Comparison of ENCODE assay signal across 8 cellular contexts in genomic region chr1:40978886-40979240, GRCh38. TPM values are rescaled to one million over a fixed set of nuclear protein-coding genes. Genes with fewer than 3 reads are reported as not detected.
DNase-seq lines count a peak whose midpoint lies in the region; ATAC-seq and TF ChIP-seq lines count a peak whose summit lies in the region.

No MANE protein-coding gene starts in this region.

- H4K8ac ChIP-seq in trophoblast cell (ENCODE audit: low read depth, low read length): peak overlapping the region; percentile 98

- peaks cover 16% of the 10 kb centered on the region; the same call in 1 of the 2 replicates for H4K20me1 ChIP-seq in DOHH2 (ENCODE audit: control insufficient read depth, insufficient read depth, low read depth, low read length)

- peaks cover 46% of the 10 kb centered on the region for H3K79me2 ChIP-seq in DOHH2 (ENCODE audit: control insufficient read depth, low read length)
- H3K79me2 ChIP-seq in trophoblast cell (ENCODE audit: control insufficient read depth, insufficient read depth, low read length, poor library complexity): peaks cover 22% of the 10 kb centered on the region

- H2BK12ac ChIP-seq in trophoblast cell (ENCODE audit: low read length): peak overlapping the region; percentile 87

- H3K27me3 ChIP-seq in DOHH2 (ENCODE audit: control insufficient read depth, low read length) (no peaks in the 10 kb centered on the region), SJSA1 (replicated peaks) (no peaks in the 10 kb centered on the region), esophagus muscularis mucosa (no peaks in the 10 kb centered on the region), trophoblast cell (ENCODE audit: insufficient read depth, low read length) (no peaks in the 10 kb centered on the region)

- H3K4ac ChIP-seq in trophoblast cell (ENCODE audit: low read depth, low read length): peak overlapping the region; percentile 80

- H3K9me3 ChIP-seq in DOHH2 (ENCODE audit: control insufficient read depth, insufficient read depth, low read length) (no peaks in the 10 kb centered on the region), SJSA1 (replicated peaks) (0 out of 2 replicates have a peak, but pooled peaks cover 3% of the 10 kb centered on the region), esophagus muscularis mucosa (no peaks in the 10 kb centered on the region), trophoblast cell (ENCODE audit: insufficient read depth, low read depth, low read length) (no peaks in the 10 kb centered on the region)

- H3K4me3 ChIP-seq in DOHH2 (ENCODE audit: low read length) (peak overlapping the region; percentile 87), SJSA1 (peak overlapping the region; percentile 79), esophagus muscularis mucosa (peak overlapping the region; percentile 65 to 80 (median 68)), trophoblast cell (ENCODE audit: low read depth, low read length) (peak overlapping the region; percentile 84)

- peak overlapping the region; percentile 97 for H2AFZ ChIP-seq in trophoblast cell (ENCODE audit: insufficient read depth, low read length, poor library complexity)

- peak overlapping the region; percentile 69 for H3K14ac ChIP-seq in trophoblast cell (ENCODE audit: low read length)

- H3K4me1 ChIP-seq in DOHH2 (ENCODE audit: control insufficient read depth, low read length): peaks cover 30% of the 10 kb centered on the region
- peaks cover 60% of the 10 kb centered on the region for H3K4me1 ChIP-seq in SJSA1 (replicated peaks)
- peaks cover 16 to 54% (median 47%) of the 10 kb centered on the region in 4 donors for H3K4me1 ChIP-seq in esophagus muscularis mucosa
- peaks cover 20 to 26% of the 10 kb centered on the region in 2 experiments for H3K4me1 ChIP-seq in trophoblast cell (ENCODE audit: control insufficient read depth in 1 of 2, insufficient read depth in 2 of 2, low read length in 2 of 2)

- no peak for TF ChIP-seq EP300 in esophagus muscularis mucosa (IDR thresholded peaks at IDR 0.05)

- no peak for TF ChIP-seq POLR2A in esophagus muscularis mucosa (IDR thresholded peaks at IDR 0.05; ENCODE audit: low read depth)

- H3K4me2 ChIP-seq in DOHH2 (ENCODE audit: low read length) (peak overlapping the region; percentile 86), trophoblast cell (ENCODE audit: low read length) (peak overlapping the region; percentile 71)

- H3K27ac ChIP-seq in DOHH2 (ENCODE audit: low read depth, low read length) (peak overlapping the region; percentile 81), SJSA1 (peak overlapping the region; percentile 89), esophagus muscularis mucosa (replicated peaks in 1 of 4) (peak overlapping the region; percentile 91 to 96 (median 94)), trophoblast cell (ENCODE audit: low read depth, low read length) (peak overlapping the region; percentile 95)

- H3F3A ChIP-seq in DOHH2 (ENCODE audit: control insufficient read depth, insufficient read depth): no peaks in the 10 kb centered on the region

- H3K36me3 ChIP-seq in DOHH2 (ENCODE audit: control insufficient read depth, low read length) (peaks cover 39% of the 10 kb centered on the region), SJSA1 (peaks cover 39% of the 10 kb centered on the region), esophagus muscularis mucosa (peaks cover 0 to 4% (median 0%) of the 10 kb centered on the region in 4 donors), trophoblast cell (ENCODE audit: control insufficient read depth in 1 of 2, insufficient read depth in 2 of 2, low read length in 2 of 2) (peaks cover 3 to 6% of the 10 kb centered on the region in 2 experiments)

- H2BK5ac ChIP-seq in trophoblast cell (ENCODE audit: low read depth, low read length, poor library complexity): peak overlapping the region; percentile 87

- intact Hi-C loops in esophagus muscularis mucosa (cut with DNase I): no loop called here

- H3K18ac ChIP-seq in trophoblast cell (ENCODE audit: low read length): peak overlapping the region; percentile 96

- TF ChIP-seq CTCF in DOHH2 (IDR thresholded peaks at IDR 0.05; ENCODE audit: low read depth, low read length, poor library complexity, severe bottlenecking): no peak
- no peak for TF ChIP-seq CTCF in esophagus muscularis mucosa (IDR thresholded peaks at IDR 0.05)

- WGBS in esophagus muscularis mucosa: 44% methylated on average over 9 of the region's 17 CpGs
- no CpG with 5 or more reads among the region's 17 CpGs for WGBS in trophoblast cell (ENCODE audit: extremely low coverage, insufficient coverage, insufficient read length)

- ATAC-seq in GM19035 (IDR thresholded peaks at IDR 0.05; ENCODE audit: unreplicated experiment): no peak

- no peak overlapping the region for H3K9ac ChIP-seq in trophoblast cell (ENCODE audit: low read length)

- no peaks in the 10 kb centered on the region for H3K9me2 ChIP-seq in DOHH2 (replicated peaks; ENCODE audit: control insufficient read depth, low read length)

- peak overlapping the region; percentile 62 for H2AK5ac ChIP-seq in trophoblast cell (ENCODE audit: low read length)

- H4K12ac ChIP-seq in trophoblast cell (ENCODE audit: low read depth, low read length): peak overlapping the region; percentile 95

- no peak for DNase-seq in SJSA1 (ENCODE audit: low read depth in 1 of 2, low spot score in 2 of 2)
- DNase-seq in esophagus muscularis mucosa (ENCODE audit: extremely low spot score): no peak
- DNase-seq in trophoblast cell: no peak
- DNase-seq in Ammon's horn (ENCODE audit: low spot score): no peak
- no peak for DNase-seq in NK-92 (lab: John Stamatoyannopoulos, UW; ENCODE audit: unreplicated experiment)
- DNase-seq in activated effector memory CD4-positive, alpha-beta T cell treated with Interleukin-2 at 50 U/mL for 16 hours: no peak

- peak overlapping the region; percentile 96 for H2BK120ac ChIP-seq in trophoblast cell (ENCODE audit: insufficient read depth, low read length, poor library complexity)

- peak overlapping the region; percentile 93 for H4K91ac ChIP-seq in trophoblast cell (ENCODE audit: low read depth, low read length)

- H3K23ac ChIP-seq in trophoblast cell (ENCODE audit: low read length): no peak overlapping the region

- peaks cover 32% of the 10 kb centered on the region for H3K79me1 ChIP-seq in trophoblast cell (ENCODE audit: low read length)

RNA-seq across cellular contexts. Expression of gene CTPS1, which starts 0.6 kb away (rescaled TPM):
- 62.2 and 77.9 TPM in 2 replicates for total RNA-seq in SJSA1 (2014; rRNA removed; shearing (Covaris generic))
- total RNA-seq in esophagus muscularis mucosa: 10 to 100 TPM; 26.6 to 38.6 (median 32.7) TPM
- 47.2 and 52.9 TPM in 2 replicates for polyA plus RNA-seq in trophoblast cell (2013)

RNA-seq across cellular contexts. Expression of gene SLFNL1, which starts 42.7 kb away (rescaled TPM):
- 0.03 TPM in 1 of 2 replicates, not detected in the other for total RNA-seq in SJSA1 (2014; rRNA removed; shearing (Covaris generic))
- total RNA-seq in esophagus muscularis mucosa: under 1 TPM; 0.17 to 0.52 (median 0.47) TPM
- polyA plus RNA-seq in trophoblast cell (2013): 0.05 and 0.08 TPM in 2 replicates
